In genomic region chr19:35266149-35266903, GRCh38 we compare ENCODE assay signal across 7 cellular contexts. TPM values are rescaled to one million over a fixed set of nuclear protein-coding genes. Genes with fewer than 3 reads are reported as not detected.
DNase-seq lines count a peak whose midpoint lies in the region; ATAC-seq, FAIRE-seq and TF ChIP-seq lines count a peak whose summit lies in the region.

No MANE protein-coding gene starts in this region.

- peaks cover 9 to 34% of the 10 kb centered on the region in 2 experiments for H3K79me1 ChIP-seq in IMR-90 (ENCODE audit: low read depth in 1 of 2, low read length in 2 of 2)

- peak overlapping the region; percentile 95 for H2AFZ ChIP-seq in IMR-90 (replicated peaks; ENCODE audit: low read length, poor library complexity)

- no peak overlapping the region; the same call in 1 of the 2 replicates for H3K23ac ChIP-seq in IMR-90 (ENCODE audit: low read depth, low read length)

- peaks cover 11% of the 10 kb centered on the region for H3K36me3 ChIP-seq in IMR-90 (ENCODE audit: control insufficient read depth, insufficient read depth, low read length)
- peaks cover 67% of the 10 kb centered on the region for H3K36me3 ChIP-seq in iPS-20b (ENCODE audit: insufficient read depth, low read depth, low read length)
- peaks cover 12 to 61% (median 27%) of the 10 kb centered on the region in 4 donors for H3K36me3 ChIP-seq in stomach

- H3K4me2 ChIP-seq in IMR-90 (ENCODE audit: low read depth, low read length), result peak overlapping the region; percentile 54; the same call in 1 of the 2 replicates

- DNase-seq in IMR-90 (no peak), stomach (no peak), GM12891 (ENCODE audit: insufficient read length, low spot score) (no peak), RKO (ENCODE audit: low spot score) (no peak)
- DNase-seq in activated naive CD4-positive, alpha-beta T cell treated with anti-CD3 and anti-CD28 coated beads, Interleukin-2, amount 50 U/mL, for 72 hours (ENCODE audit: low spot score in 2 of 2), result peak in 1 of 2 donors; percentile 54
- DNase-seq in effector CD8-positive, alpha-beta T cell (lab: John Stamatoyannopoulos, UW), result no peak

- in situ Hi-C loops in IMR-90 (cut with MboI; ENCODE audit: low sequenced_read_pairs), result no loop called here

- H3K27ac ChIP-seq in IMR-90 (ENCODE audit: insufficient read depth, low read length), result peak overlapping the region; percentile 83
- no peak overlapping the region for H3K27ac ChIP-seq in iPS-20b (ENCODE audit: low read length)
- peak overlapping the region; percentile 93 to 96 (median 95) for H3K27ac ChIP-seq in stomach

- peak overlapping the region; percentile 22 to 82 for H3K27ac Mint-ChIP-seq in activated naive CD4-positive, alpha-beta T cell treated with anti-CD3 and anti-CD28 coated beads, Interleukin-2, amount 50 U/mL, for 72 hours

- ATAC-seq in IMR-90 (ENCODE audit: low read depth), result no peak
- ATAC-seq in activated naive CD4-positive, alpha-beta T cell treated with anti-CD3 and anti-CD28 coated beads, Interleukin-2, amount 50 U/mL, for 72 hours, result no peak

- no peak for FAIRE-seq in GM12891 (lab: Jason Lieb, UNC)

- H3K4ac ChIP-seq in IMR-90 (ENCODE audit: low read depth, low read length), result no peak overlapping the region; the same call in 1 of the 2 replicates

- H3K9me1 ChIP-seq in IMR-90 (ENCODE audit: insufficient read depth, low read length), result peaks cover 8% of the 10 kb centered on the region

- POLR2A ChIA-PET in IMR-90 (lab: Charles Lee; ENCODE audit: unreplicated experiment), result interaction anchor here (0.5 kb wide), 1 partner anchor 9 kb away, joined by 4 read pairs; no protein-coding TSS in a partner anchor

- no peak for TF ChIP-seq CTCF in IMR-90 (conservative IDR thresholded peaks at IDR 0.05; ENCODE audit: low read depth, low read length)
- no peak for TF ChIP-seq CTCF in stomach (IDR thresholded peaks at IDR 0.05)

- intact Hi-C loops in IMR-90 (cut with micrococcal nuclease) (loop anchor here (5.0 kb wide), 1 partner anchor 124 kb away; the partner anchor contains the start of gene FXYD7), stomach (cut with DNase I; ENCODE audit: low total_unique reads) (loop anchor here (10.0 kb wide), 1 partner anchor 122 kb away; the partner anchor contains the start of gene FXYD7)

- no peak overlapping the region for H2BK5ac ChIP-seq in IMR-90 (ENCODE audit: low read depth, low read length, poor library complexity, severe bottlenecking)

- H3K4me1 ChIP-seq in IMR-90 (ENCODE audit: control insufficient read depth, insufficient read depth, low read length), result peaks cover 7% of the 10 kb centered on the region
- peaks cover 5% of the 10 kb centered on the region for H3K4me1 ChIP-seq in iPS-20b (ENCODE audit: insufficient read depth, low read length)
- H3K4me1 ChIP-seq in stomach, result peaks cover 23 to 75% (median 62%) of the 10 kb centered on the region in 4 donors

- no peak overlapping the region for H4K5ac ChIP-seq in IMR-90 (ENCODE audit: low read depth, low read length)

- H3K9ac ChIP-seq in IMR-90 (ENCODE audit: low read depth, low read length) (0 out of 2 replicates have a peak overlapping the region, but pooled peaks have one; percentile 92), iPS-20b (ENCODE audit: low read depth, low read length) (no peak overlapping the region)

- H3K4me3 ChIP-seq in IMR-90 (ENCODE audit: insufficient read depth, low read depth, low read length) (no peak overlapping the region), iPS-20b (ENCODE audit: low read length) (peak overlapping the region; percentile 84; the same call in 1 of the 2 replicates), stomach (peak overlapping the region; percentile 66 to 84 (median 75))

- no peak overlapping the region for H2BK15ac ChIP-seq in IMR-90 (ENCODE audit: low read depth, low read length)

- H3K14ac ChIP-seq in IMR-90 (replicated peaks; ENCODE audit: low read depth, low read length), result no peak overlapping the region; the same call in 1 of the 2 replicates

- CTCF ChIA-PET in IMR-90 (lab: Yijun Ruan, JAX), result no interaction called here

- peak overlapping the region in 1 of 2 experiments; percentile 100; a peak in 2 of 4 replicates for H4K8ac ChIP-seq in IMR-90 (ENCODE audit: low read depth in 2 of 2, low read length in 2 of 2)

- no peaks in the 10 kb centered on the region for H4K20me1 ChIP-seq in IMR-90 (ENCODE audit: insufficient read depth, low read length)

- H2BK20ac ChIP-seq in IMR-90 (ENCODE audit: low read depth, low read length), result no peak overlapping the region

- no peaks in the 10 kb centered on the region for H3K9me3 Mint-ChIP-seq in activated naive CD4-positive, alpha-beta T cell treated with anti-CD3 and anti-CD28 coated beads, Interleukin-2, amount 50 U/mL, for 72 hours

- WGBS in IMR-90 (ENCODE audit: extremely low coverage in 2 of 2, insufficient read length in 1 of 2), 2 experiments, result no CpG with 5 or more reads among the region's 20 CpGs
- 61 to 80% (median 73%) methylated on average over 7 to 20 of the region's 20 CpGs for WGBS in stomach, 5 donors

- peaks cover 7 to 16% of the 10 kb centered on the region in 2 donors for H3K36me3 Mint-ChIP-seq in activated naive CD4-positive, alpha-beta T cell treated with anti-CD3 and anti-CD28 coated beads, Interleukin-2, amount 50 U/mL, for 72 hours

- TF ChIP-seq RAD21 in IMR-90 (IDR thresholded peaks at IDR 0.05; ENCODE audit: low read length), result no peak

- H3K9me3 ChIP-seq in IMR-90 (ENCODE audit: control insufficient read depth, insufficient read depth, low read length) (no peaks in the 10 kb centered on the region), iPS-20b (ENCODE audit: insufficient read depth, low read depth, low read length) (no peaks in the 10 kb centered on the region), stomach (no peaks in the 10 kb centered on the region)

- dilution Hi-C loops in IMR-90 (cut with HindIII; ENCODE audit: low sequenced_read_pairs, unreplicated experiment), result no loop called here

- no peak overlapping the region for H3K56ac ChIP-seq in IMR-90 (ENCODE audit: extremely low read depth, insufficient read depth, low read length)

- BruUV-seq in IMR-90 (replicated peaks; lab: Mats Ljungman, UMichigan), result no TSS peak

- no peaks in the 10 kb centered on the region for H3K27me3 ChIP-seq in IMR-90 (ENCODE audit: control insufficient read depth, insufficient read depth, low read length)
- no peaks in the 10 kb centered on the region for H3K27me3 ChIP-seq in iPS-20b (ENCODE audit: insufficient read depth, low read length)
- H3K27me3 ChIP-seq in stomach, result no peaks in the 10 kb centered on the region

- no peak overlapping the region for H2BK120ac ChIP-seq in IMR-90 (ENCODE audit: low read depth, low read length)

- no peak overlapping the region for H4K91ac ChIP-seq in IMR-90 (ENCODE audit: insufficient read depth, low read depth, low read length)

- H3K18ac ChIP-seq in IMR-90 (ENCODE audit: low read depth, low read length), result no peak overlapping the region

- H2AK9ac ChIP-seq in IMR-90 (replicated peaks; ENCODE audit: low read depth, low read length, poor library complexity), result peak overlapping the region; percentile 99

- TF ChIP-seq EP300 in stomach (IDR thresholded peaks at IDR 0.05), result no peak

- no peak overlapping the region for H2AK5ac ChIP-seq in IMR-90 (ENCODE audit: low read depth, low read length)

- TF ChIP-seq POLR2A in IMR-90 (IDR thresholded peaks at IDR 0.05; ENCODE audit: low read depth, low read length) (no peak), stomach (IDR thresholded peaks at IDR 0.05) (no peak), GM12891 (IDR thresholded peaks at IDR 0.05; ENCODE audit: low read depth, low read length) (no peak)

RNA-seq across cellular contexts. Expression of gene USF2, which starts 2.4 kb away (rescaled TPM):
- total RNA-seq in IMR-90 (2012; rRNA removed) (21.3 and 27.5 TPM in 2 replicates), stomach (100 to 1,000 TPM in 1 of 5 donors, 10 to 100 TPM in 4; 26.8 to 105 (median 71.8) TPM)
- polyA plus RNA-seq in IMR-90 (2012; rRNA removed) (65.6 and 82.5 TPM in 2 replicates), stomach (100 to 1,000 TPM in 1 of 3 donors, 10 to 100 TPM in 2; 83.9 to 109 (median 88.2) TPM)
- polyA plus RNA-seq in IMR-90 (2012; cell fraction: cytosol; rRNA removed), result 65.8 and 106 TPM in 2 replicates
- 185 and 211 TPM in 2 replicates for polyA plus RNA-seq in IMR-90 (2012; cell fraction: nucleus; rRNA removed; ENCODE audit: low replicate concordance)
- total RNA-seq in activated naive CD4-positive, alpha-beta T cell treated with anti-CD3 and anti-CD28 coated beads, Interleukin-2, amount 50 U/mL, for 72 hours, result 100 to 1,000 TPM; 146 to 150 TPM
- polyA plus RNA-seq in GM12891 (2012; ENCODE audit: low read depth, missing spikeins), result 109 TPM

RNA-seq across cellular contexts. Expression of gene HAMP, which starts 16.0 kb away (rescaled TPM):
- total RNA-seq in IMR-90 (2012; rRNA removed) (under 0.01 TPM in 2 replicates), stomach (10 to 100 TPM in 1 of 5 donors, not detected in 4; 10.4 TPM)
- polyA plus RNA-seq in IMR-90 (2012; rRNA removed) (not detected in 2 replicates), stomach (1 to 10 TPM in 1 of 3 donors, under 1 TPM in 1, not detected in 1; 0.60 to 6.6 TPM)
- not detected in 2 replicates for polyA plus RNA-seq in IMR-90 (2012; cell fraction: cytosol; rRNA removed)
- polyA plus RNA-seq in IMR-90 (2012; cell fraction: nucleus; rRNA removed; ENCODE audit: low replicate concordance), result 0.03 and 0.25 TPM in 2 replicates
- total RNA-seq in activated naive CD4-positive, alpha-beta T cell treated with anti-CD3 and anti-CD28 coated beads, Interleukin-2, amount 50 U/mL, for 72 hours, result 1 to 10 TPM in 1 of 2 donors, under 1 TPM in 1; 0.61 to 1.7 TPM
- 0.28 TPM for polyA plus RNA-seq in GM12891 (2012; ENCODE audit: low read depth, missing spikeins)

RNA-seq across cellular contexts. Expression of gene LSR, which starts 17.5 kb away (rescaled TPM):
- total RNA-seq in IMR-90 (2012; rRNA removed) (0.18 and 0.28 TPM in 2 replicates), stomach (100 to 1,000 TPM in 2 of 5 donors, 10 to 100 TPM in 3; 20.4 to 174 (median 72.8) TPM)
- polyA plus RNA-seq in IMR-90 (2012; rRNA removed) (0.44 and 0.98 TPM in 2 replicates), stomach (10 to 100 TPM; 17.9 to 90.7 (median 84.4) TPM)
- 0.94 and 1.4 TPM in 2 replicates for polyA plus RNA-seq in IMR-90 (2012; cell fraction: cytosol; rRNA removed)
- polyA plus RNA-seq in IMR-90 (2012; cell fraction: nucleus; rRNA removed; ENCODE audit: low replicate concordance), result 0.23 and 0.51 TPM in 2 replicates
- total RNA-seq in activated naive CD4-positive, alpha-beta T cell treated with anti-CD3 and anti-CD28 coated beads, Interleukin-2, amount 50 U/mL, for 72 hours, result 10 to 100 TPM; 10.3 to 41.0 TPM
- 17.5 TPM for polyA plus RNA-seq in GM12891 (2012; ENCODE audit: low read depth, missing spikeins)

RNA-seq across cellular contexts. Expression of gene MAG, which starts 25.6 kb away (rescaled TPM):
- not detected in 2 replicates for total RNA-seq in IMR-90 (2012; rRNA removed)
- polyA plus RNA-seq in IMR-90 (2012; rRNA removed), result not detected in 2 replicates
- not detected in 2 replicates for polyA plus RNA-seq in IMR-90 (2012; cell fraction: cytosol; rRNA removed)
- polyA plus RNA-seq in IMR-90 (2012; cell fraction: nucleus; rRNA removed; ENCODE audit: low replicate concordance), result not detected in 2 replicates
- 1 to 10 TPM in 1 of 2 donors, under 1 TPM in 1; 0.61 to 1.7 TPM for total RNA-seq in activated naive CD4-positive, alpha-beta T cell treated with anti-CD3 and anti-CD28 coated beads, Interleukin-2, amount 50 U/mL, for 72 hours
- 1 to 10 TPM in 1 of 5 donors, under 1 TPM in 1, not detected in 3; 0.73 to 5.5 TPM for total RNA-seq in stomach
- polyA plus RNA-seq in stomach, result under 1 TPM in 1 of 3 donors, not detected in 2; 0.05 TPM
- polyA plus RNA-seq in GM12891 (2012; ENCODE audit: low read depth, missing spikeins), result 0.21 TPM

RNA-seq across cellular contexts. Expression of gene FAM187B, which starts 37.8 kb away (rescaled TPM):
- total RNA-seq in IMR-90 (2012; rRNA removed), result not detected in 2 replicates
- polyA plus RNA-seq in IMR-90 (2012; rRNA removed), result not detected in 2 replicates
- not detected in 2 replicates for polyA plus RNA-seq in IMR-90 (2012; cell fraction: cytosol; rRNA removed)
- polyA plus RNA-seq in IMR-90 (2012; cell fraction: nucleus; rRNA removed; ENCODE audit: low replicate concordance), result not detected in 2 replicates
- total RNA-seq in activated naive CD4-positive, alpha-beta T cell treated with anti-CD3 and anti-CD28 coated beads, Interleukin-2, amount 50 U/mL, for 72 hours, result not detected
- not detected for total RNA-seq in stomach
- polyA plus RNA-seq in stomach, result under 1 TPM in 1 of 3 donors, not detected in 2; 0.25 TPM
- not detected for polyA plus RNA-seq in GM12891 (2012; ENCODE audit: low read depth, missing spikeins)
